Comparison of ENCODE assay signal across 33 cellular contexts in the genomic region with DNA sequence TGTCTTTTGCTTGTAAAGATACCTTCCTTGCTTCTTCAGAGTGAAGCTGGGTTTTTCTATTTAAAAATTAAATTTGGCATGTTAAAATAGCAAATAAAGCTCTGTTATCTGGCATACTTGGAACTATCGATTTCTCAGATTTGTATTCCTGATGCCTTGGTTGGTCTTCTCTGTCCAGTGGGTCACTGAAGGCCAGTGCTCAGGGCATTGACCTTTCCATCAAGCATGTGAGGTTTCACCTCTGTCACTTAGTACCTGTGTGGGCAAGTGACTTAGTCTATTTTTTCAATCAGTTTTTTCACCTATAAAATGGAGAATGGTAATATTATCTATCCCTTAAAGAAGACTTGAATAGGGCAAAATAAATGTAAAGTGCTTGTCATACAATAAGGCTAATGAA.
DNase-seq lines count a peak whose midpoint lies in the region; ATAC-seq, FAIRE-seq and TF ChIP-seq lines count a peak whose summit lies in the region.
"Had no signal": no experiment of that assay in that cellular context is flagged by ENCODE, and none has a peak within 500 bp of the region (broad histone marks: within the 10 kb centered on the region; RNA-seq: fewer than 3 reads in every experiment).

No MANE protein-coding gene starts in this region.

- H3K9me3 ChIP-seq in liver (ENCODE audit: control insufficient read depth in 4 of 4, low read length in 3 of 4) (no peaks in the 10 kb centered on the region), HepG2 (ENCODE audit: low read length) (no peaks in the 10 kb centered on the region), right lobe of liver (no peaks in the 10 kb centered on the region)
- H3K9me3 ChIP-seq: A549; BE2C; BLaER1; BLaER1 treated with 17β-estradiol and CSF1 and Interleukin-3, amounts not matched to agents 10 nM and 100 nM; Caco-2 had no signal

- H3K79me2 ChIP-seq in HepG2 (ENCODE audit: insufficient read depth, low read length): no peaks in the 10 kb centered on the region

- POLR2A ChIA-PET in HepG2 (lab: Yijun Ruan, JAX): no interaction called here

- no peak overlapping the region for H3K9ac ChIP-seq in liver (ENCODE audit: low read depth in 1 of 2, low read length in 2 of 2)
- H3K9ac ChIP-seq in HepG2 (ENCODE audit: insufficient read depth, low read depth, low read length): no peak overlapping the region
- H3K9ac ChIP-seq: BLaER1; BLaER1 treated with 17β-estradiol and CSF1 and Interleukin-3, amounts not matched to agents 10 nM and 100 nM had no signal

- TF ChIP-seq EP300 in HepG2 (IDR thresholded peaks at IDR 0.05; ENCODE audit: low read depth in 2 of 2, low read length in 2 of 2): no peak
- no peak for TF ChIP-seq EP300 in HepG2 (CRISPR knock-in tag; IDR thresholded peaks at IDR 0.05; ENCODE audit: borderline replicate concordance)

- TF ChIP-seq RAD21 in liver (IDR thresholded peaks at IDR 0.05): peak in 1 of 2 donors; percentile 29
- TF ChIP-seq RAD21 in HepG2 (CRISPR knock-in tag; IDR thresholded peaks at IDR 0.05): no peak

- intact Hi-C loops in HepG2 (cut with micrococcal nuclease; ENCODE audit: unreplicated experiment) (no loop called here), right lobe of liver (cut with DNase I) (no loop called here)

- DNase-seq in HepG2 (ENCODE audit: low spot score): no peak
- peak; percentile 52 for DNase-seq in left lobe of liver (ENCODE audit: low spot score)
- DNase-seq in right lobe of liver: peak in 2 of 3 donors; percentile 62 to 64
- DNase-seq: 8988T; ACHN; AML-193; BE2C; C1 segment of cervical spinal cord; Caco-2; Calu3; CD4-positive, alpha-beta memory T cell; CD4-positive, alpha-beta T cell; CD4-positive, CD25-positive, alpha-beta regulatory T cell; CD8-positive, alpha-beta memory T cell; CD8-positive, alpha-beta T cell; COR-L47; DMS 273 treated with DMSO at 0.1 percent for 48 hours; DMS153; DMS53; DMS79; DMS79 treated with DMSO at 0.1 percent for 48 hours; DND-41; EL had no signal

- WGBS in liver: 36% methylated on average over 1 of the region's 1 CpG
- WGBS in HepG2 (ENCODE audit: low lambda C conversion rate): 76% methylated on average over 1 of the region's 1 CpG
- WGBS in right lobe of liver (ENCODE audit: insufficient coverage, low coverage, low lambda C conversion rate, missing lambda C conversion rate): 42% methylated on average over 1 of the region's 1 CpG

- in situ Hi-C loops in HepG2 (cut with HindIII; ENCODE audit: extremely low pct_ligation_motif_present, low pct_unique_long_range_greater_than_20kb): no loop called here

- no peak overlapping the region for H2AFZ ChIP-seq in HepG2 (ENCODE audit: low read length)

- no peaks in the 10 kb centered on the region for H4K20me1 ChIP-seq in HepG2 (ENCODE audit: insufficient read depth, low read length)
- H4K20me1 ChIP-seq: BLaER1; BLaER1 treated with 17β-estradiol and CSF1 and Interleukin-3, amounts not matched to agents 10 nM and 100 nM had no signal

- FAIRE-seq in HepG2 (lab: Jason Lieb, UNC): no peak
- FAIRE-seq: A204.1, D721Med had no signal

- H3K4me3 ChIP-seq in liver (ENCODE audit: low read depth in 1 of 3, low read length in 3 of 3): no peak overlapping the region
- no peak overlapping the region for H3K4me3 ChIP-seq in HepG2 (replicated peaks in 1 of 3; ENCODE audit: insufficient read depth in 1 of 3, low read depth in 2 of 3, low read length in 3 of 3)
- H3K4me3 ChIP-seq in right lobe of liver: no peak overlapping the region
- H3K4me3 ChIP-seq: A549; BLaER1; BLaER1 treated with 17β-estradiol and CSF1 and Interleukin-3, amounts not matched to agents 10 nM and 100 nM had no signal

- ATAC-seq in HepG2: no peak
- peak; percentile 89 for ATAC-seq in left lobe of liver
- ATAC-seq in right lobe of liver: peak; percentile 84 to 94 (median 90)
- ATAC-seq in GM18907 (IDR thresholded peaks at IDR 0.05; ENCODE audit: unreplicated experiment): no peak
- no peak for ATAC-seq in HG02884 (IDR thresholded peaks at IDR 0.05; ENCODE audit: unreplicated experiment)
- ATAC-seq: A549; CD8-positive, alpha-beta T cell had no signal

- TF ChIP-seq CTCF in liver (IDR thresholded peaks at IDR 0.05; ENCODE audit: low read depth, low read length, missing input control) (no peak), HepG2 (CRISPR knock-in tag; IDR thresholded peaks at IDR 0.05) (no peak), right lobe of liver (IDR thresholded peaks at IDR 0.05) (no peak)

- H3K27me3 ChIP-seq in liver (ENCODE audit: control insufficient read depth in 4 of 4, insufficient read depth in 4 of 4, low read length in 3 of 4) (no peaks in the 10 kb centered on the region), HepG2 (ENCODE audit: control insufficient read depth in 1 of 2, insufficient read depth in 2 of 2, low read length in 2 of 2) (no peaks in the 10 kb centered on the region), right lobe of liver (no peaks in the 10 kb centered on the region)
- H3K27me3 ChIP-seq: BE2C; BLaER1; BLaER1 treated with 17β-estradiol and CSF1 and Interleukin-3, amounts not matched to agents 10 nM and 100 nM had no signal

- peaks cover 0 to 2% (median 0%) of the 10 kb centered on the region in 4 donors for H3K36me3 ChIP-seq in liver (ENCODE audit: control insufficient read depth in 4 of 4, insufficient read depth in 3 of 4, low read depth in 1 of 4, low read length in 3 of 4)
- peaks cover 0 to 1% of the 10 kb centered on the region in 2 experiments; a peak in 1 of 5 replicates for H3K36me3 ChIP-seq in HepG2 (replicated peaks in 1 of 2; ENCODE audit: control insufficient read depth in 1 of 2, insufficient read depth in 2 of 2, low read length in 2 of 2)
- no peaks in the 10 kb centered on the region for H3K36me3 ChIP-seq in right lobe of liver
- H3K36me3 ChIP-seq: BE2C; BLaER1; BLaER1 treated with 17β-estradiol and CSF1 and Interleukin-3, amounts not matched to agents 10 nM and 100 nM had no signal

- CTCF ChIA-PET in HepG2 (lab: Yijun Ruan, JAX; ENCODE audit: low intra/inter-chr PET ratio, low total read pairs): no interaction called here

- H3K4me1 ChIP-seq in liver (ENCODE audit: control insufficient read depth in 4 of 4, insufficient read depth in 4 of 4, low read length in 3 of 4): peaks cover 0 to 28% (median 27%) of the 10 kb centered on the region in 4 donors
- peaks cover 1% of the 10 kb centered on the region for H3K4me1 ChIP-seq in HepG2 (ENCODE audit: insufficient read depth, low read length)
- H3K4me1 ChIP-seq in right lobe of liver: peaks cover 0 to 52% (median 11%) of the 10 kb centered on the region in 4 donors
- H3K4me1 ChIP-seq: BLaER1; BLaER1 treated with 17β-estradiol and CSF1 and Interleukin-3, amounts not matched to agents 10 nM and 100 nM had no signal

- no TSS peak for BruUV-seq in HepG2 (replicated peaks; lab: Mats Ljungman, UMichigan)

- H3K27ac ChIP-seq in liver (ENCODE audit: low read depth in 1 of 2, low read length in 2 of 2) (no peak overlapping the region), HepG2 (ENCODE audit: extremely low read length, insufficient read depth, low read length) (no peak overlapping the region), right lobe of liver (peak overlapping the region in 1 of 3 donors; percentile 19)
- H3K27ac ChIP-seq: 22Rv1; A549; BLaER1; BLaER1 treated with 17β-estradiol and CSF1 and Interleukin-3, amounts not matched to agents 10 nM and 100 nM; C4-2B had no signal

- no peak overlapping the region for H3K4me2 ChIP-seq in HepG2 (ENCODE audit: low read depth, low read length)
- H3K4me2 ChIP-seq: A549; BLaER1; BLaER1 treated with 17β-estradiol and CSF1 and Interleukin-3, amounts not matched to agents 10 nM and 100 nM had no signal

- TF ChIP-seq POLR2A in HepG2 (IDR thresholded peaks at IDR 0.05; ENCODE audit: insufficient read depth in 1 of 2, low read depth in 2 of 2, low read length in 2 of 2) (no peak), right lobe of liver (IDR thresholded peaks at IDR 0.05) (no peak)

TF ChIP-seq in liver, 16 proteins besides CTCF, POLR2A, EP300 and RAD21 (continues in another document):
- TF ChIP-seq NR2F2 (IDR thresholded peaks at IDR 0.05) (no peak), GABPA (IDR thresholded peaks at IDR 0.05 in 1 of 2, conservative IDR thresholded peaks at IDR 0.05 in 1 of 2) (no peak), JUND (IDR thresholded peaks at IDR 0.05) (peak in 1 of 2 donors; percentile 20), SP1 (IDR thresholded peaks at IDR 0.05) (peak; percentile 14), TAF1 (conservative IDR thresholded peaks at IDR 0.05) (no peak)
- TF ChIP-seq, protein P1, sequence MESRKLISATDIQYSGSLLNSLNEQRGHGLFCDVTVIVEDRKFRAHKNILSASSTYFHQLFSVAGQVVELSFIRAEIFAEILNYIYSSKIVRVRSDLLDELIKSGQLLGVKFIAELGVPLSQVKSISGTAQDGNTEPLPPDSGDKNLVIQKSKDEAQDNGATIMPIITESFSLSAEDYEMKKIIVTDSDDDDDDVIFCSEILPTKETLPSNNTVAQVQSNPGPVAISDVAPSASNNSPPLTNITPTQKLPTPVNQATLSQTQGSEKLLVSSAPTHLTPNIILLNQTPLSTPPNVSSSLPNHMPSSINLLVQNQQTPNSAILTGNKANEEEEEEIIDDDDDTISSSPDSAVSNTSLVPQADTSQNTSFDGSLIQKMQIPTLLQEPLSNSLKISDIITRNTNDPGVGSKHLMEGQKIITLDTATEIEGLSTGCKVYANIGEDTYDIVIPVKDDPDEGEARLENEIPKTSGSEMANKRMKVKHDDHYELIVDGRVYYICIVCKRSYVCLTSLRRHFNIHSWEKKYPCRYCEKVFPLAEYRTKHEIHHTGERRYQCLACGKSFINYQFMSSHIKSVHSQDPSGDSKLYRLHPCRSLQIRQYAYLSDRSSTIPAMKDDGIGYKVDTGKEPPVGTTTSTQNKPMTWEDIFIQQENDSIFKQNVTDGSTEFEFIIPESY (IDR thresholded peaks at IDR 0.05): no peak

TF ChIP-seq in HepG2, 621 proteins besides CTCF, POLR2A, EP300 and RAD21 (continues in another document):
- TF ChIP-seq, protein P2, sequence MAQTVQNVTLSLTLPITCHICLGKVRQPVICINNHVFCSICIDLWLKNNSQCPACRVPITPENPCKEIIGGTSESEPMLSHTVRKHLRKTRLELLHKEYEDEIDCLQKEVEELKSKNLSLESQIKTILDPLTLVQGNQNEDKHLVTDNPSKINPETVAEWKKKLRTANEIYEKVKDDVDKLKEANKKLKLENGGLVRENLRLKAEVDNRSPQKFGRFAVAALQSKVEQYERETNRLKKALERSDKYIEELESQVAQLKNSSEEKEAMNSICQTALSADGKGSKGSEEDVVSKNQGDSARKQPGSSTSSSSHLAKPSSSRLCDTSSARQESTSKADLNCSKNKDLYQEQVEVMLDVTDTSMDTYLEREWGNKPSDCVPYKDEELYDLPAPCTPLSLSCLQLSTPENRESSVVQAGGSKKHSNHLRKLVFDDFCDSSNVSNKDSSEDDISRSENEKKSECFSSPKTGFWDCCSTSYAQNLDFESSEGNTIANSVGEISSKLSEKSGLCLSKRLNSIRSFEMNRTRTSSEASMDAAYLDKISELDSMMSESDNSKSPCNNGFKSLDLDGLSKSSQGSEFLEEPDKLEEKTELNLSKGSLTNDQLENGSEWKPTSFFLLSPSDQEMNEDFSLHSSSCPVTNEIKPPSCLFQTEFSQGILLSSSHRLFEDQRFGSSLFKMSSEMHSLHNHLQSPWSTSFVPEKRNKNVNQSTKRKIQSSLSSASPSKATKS (CRISPR knock-in tag; IDR thresholded peaks at IDR 0.05): no peak

Comparison
In these comparisons a context has a peak if more than half of its experiments do, and no peak if none do; other contexts are left out.
1. ATAC-seq: peak in left lobe of liver (single experiment) and right lobe of liver (4 of 4); none in HepG2 (single experiment), GM18907 (single experiment) and HG02884 (single experiment).